ENCODE assay signal across 8 cellular contexts in the genomic region with DNA sequence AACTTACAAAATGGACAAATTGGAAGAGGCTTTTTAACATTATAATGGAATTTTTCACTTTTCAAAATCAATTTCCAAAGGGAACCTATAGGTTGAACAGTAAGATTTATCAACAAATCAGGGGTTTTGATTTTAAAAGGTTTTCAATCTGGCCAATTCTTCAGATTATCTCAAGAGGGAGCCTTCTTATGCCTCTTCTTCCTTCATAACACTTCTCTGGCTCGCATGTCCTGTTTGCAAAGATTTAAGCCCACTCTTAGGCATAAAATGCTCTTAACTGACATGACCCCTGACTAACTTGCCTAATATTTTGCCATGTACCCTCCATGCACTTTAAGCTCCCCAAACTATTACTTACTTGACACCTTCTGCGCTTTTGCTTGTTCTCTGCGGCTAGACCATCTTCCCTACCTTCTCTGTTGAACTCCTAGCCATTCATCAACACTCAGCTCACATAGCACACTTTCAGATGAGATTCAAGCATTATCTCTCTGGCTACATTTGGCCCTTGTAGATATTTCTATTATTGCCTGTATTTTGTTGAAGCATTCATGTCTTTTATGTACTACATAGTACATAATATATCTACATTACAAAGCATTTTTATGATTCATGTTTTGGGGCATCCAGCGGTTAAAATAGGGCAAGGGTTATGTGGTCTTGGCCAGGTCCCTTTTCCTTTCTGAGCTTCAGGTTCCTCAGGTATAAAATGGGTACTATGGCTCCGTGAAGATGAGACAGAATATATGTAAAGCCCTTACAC. TPM values are rescaled to one million over a fixed set of nuclear protein-coding genes. Genes with fewer than 3 reads are reported as not detected.
DNase-seq lines count a peak whose midpoint lies in the region; ATAC-seq and TF ChIP-seq lines count a peak whose summit lies in the region.

No MANE protein-coding gene starts in this region.

- TF ChIP-seq POLR2A in NB4 (IDR thresholded peaks at IDR 0.05; ENCODE audit: extremely low read depth, insufficient read length) = no peak

- 75 to 85% methylated on average over 3 of the region's 5 CpGs for WGBS in mesodermal cell (ENCODE audit: insufficient coverage in 2 of 2), 2 experiments

- H3K27ac ChIP-seq in caudate nucleus (ENCODE audit: low read depth, low read length) = peak overlapping the region; percentile 100
- H3K27ac ChIP-seq in mesodermal cell (ENCODE audit: low read depth, low read length, severe bottlenecking) = peak overlapping the region; percentile 100

- H3K4me3 ChIP-seq in NB4 (ENCODE audit: low read depth, low read length) (peak overlapping the region; percentile 95), mesodermal cell (ENCODE audit: extremely low read depth, insufficient read depth, low read length, poor library complexity, severe bottlenecking) (peak overlapping the region; percentile 97)

- H3K36me3 ChIP-seq in mesodermal cell (ENCODE audit: control insufficient read depth, insufficient read depth, low read length) = peaks cover 18% of the 10 kb centered on the region

- TF ChIP-seq CTCF in NB4 (IDR thresholded peaks at IDR 0.05; ENCODE audit: low read depth, low read length) = no peak

- H3K4me1 ChIP-seq in mesodermal cell (ENCODE audit: control insufficient read depth, insufficient read depth, low read length, poor library complexity, severe bottlenecking) = no peaks in the 10 kb centered on the region

- ATAC-seq in GM18520 (IDR thresholded peaks at IDR 0.05; ENCODE audit: unreplicated experiment) = no peak
- ATAC-seq in HG03439 (IDR thresholded peaks at IDR 0.05; ENCODE audit: unreplicated experiment) = no peak
- ATAC-seq in GM19467 (IDR thresholded peaks at IDR 0.05; ENCODE audit: unreplicated experiment) = no peak
- no peak for ATAC-seq in GM19324 (IDR thresholded peaks at IDR 0.05; ENCODE audit: low FRiP score, unreplicated experiment)

- DNase-seq in ELR (ENCODE audit: low read depth) = peak; percentile 47
- DNase-seq in NB4 (ENCODE audit: low read depth) = peak; percentile 23
- DNase-seq in caudate nucleus (lab: John Stamatoyannopoulos, UW) = no peak

- no peaks in the 10 kb centered on the region for H3K9me3 ChIP-seq in mesodermal cell (ENCODE audit: control insufficient read depth, low read length)

RNA-seq across cellular contexts. Expression of a gene that starts 1.0 kb away (rescaled TPM):
- polyA plus RNA-seq in mesodermal cell (2013, experiment 1 of 2) = 135 TPM
- polyA plus RNA-seq in mesodermal cell (2013, experiment 2 of 2) = 131 TPM

Comparison
In these comparisons a context has a peak if more than half of its experiments do, and no peak if none do; other contexts are left out.
1. DNase-seq: peak in ELR (single experiment) and NB4 (single experiment); none in caudate nucleus (0 of 61).